ENCODE assay signal across 1 cellular context in the genomic region with DNA sequence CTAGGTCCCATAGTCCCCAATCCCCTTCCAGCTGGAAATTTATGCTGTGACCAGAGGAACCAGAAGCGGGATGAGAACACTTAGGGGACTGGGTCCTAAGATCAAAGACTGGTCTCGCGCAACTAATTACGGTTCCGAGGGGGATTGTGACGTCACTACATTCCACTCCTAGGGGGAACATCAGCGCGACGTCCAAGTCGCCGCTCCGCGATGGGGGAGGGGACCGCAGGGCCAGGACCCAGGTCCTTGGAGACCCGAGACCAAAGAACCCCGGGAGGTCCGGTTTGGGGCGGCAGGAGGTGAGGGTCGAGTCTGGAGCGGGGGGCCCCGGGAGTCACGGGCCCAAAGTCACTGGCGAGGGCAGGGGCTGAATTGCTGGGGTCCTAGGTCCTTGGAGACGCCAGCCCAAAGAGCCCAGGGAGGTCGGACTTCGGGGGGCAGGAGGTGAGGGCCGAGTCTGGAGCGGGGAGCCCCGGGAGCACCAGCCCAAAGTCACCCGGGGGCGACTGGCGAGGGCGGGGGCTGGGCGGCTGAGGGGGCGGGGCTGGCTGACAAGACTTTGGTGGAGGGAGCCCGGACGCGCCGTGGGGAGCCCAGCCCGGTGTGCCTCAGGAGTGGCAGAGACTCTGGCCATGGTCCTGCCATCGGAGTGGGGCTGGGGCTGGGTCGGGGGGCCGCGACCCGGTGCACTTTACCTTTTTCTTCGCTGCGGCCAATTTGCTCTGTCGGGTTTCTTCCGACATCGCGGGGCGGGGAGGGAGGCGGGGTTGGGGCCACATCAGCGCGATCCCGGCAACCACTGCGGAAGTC.
A peak's percentile ranks its signal among the peaks of the same experiment; 100 is the strongest.
TF ChIP-seq lines count a peak whose summit lies in the region.

A gene with protein sequence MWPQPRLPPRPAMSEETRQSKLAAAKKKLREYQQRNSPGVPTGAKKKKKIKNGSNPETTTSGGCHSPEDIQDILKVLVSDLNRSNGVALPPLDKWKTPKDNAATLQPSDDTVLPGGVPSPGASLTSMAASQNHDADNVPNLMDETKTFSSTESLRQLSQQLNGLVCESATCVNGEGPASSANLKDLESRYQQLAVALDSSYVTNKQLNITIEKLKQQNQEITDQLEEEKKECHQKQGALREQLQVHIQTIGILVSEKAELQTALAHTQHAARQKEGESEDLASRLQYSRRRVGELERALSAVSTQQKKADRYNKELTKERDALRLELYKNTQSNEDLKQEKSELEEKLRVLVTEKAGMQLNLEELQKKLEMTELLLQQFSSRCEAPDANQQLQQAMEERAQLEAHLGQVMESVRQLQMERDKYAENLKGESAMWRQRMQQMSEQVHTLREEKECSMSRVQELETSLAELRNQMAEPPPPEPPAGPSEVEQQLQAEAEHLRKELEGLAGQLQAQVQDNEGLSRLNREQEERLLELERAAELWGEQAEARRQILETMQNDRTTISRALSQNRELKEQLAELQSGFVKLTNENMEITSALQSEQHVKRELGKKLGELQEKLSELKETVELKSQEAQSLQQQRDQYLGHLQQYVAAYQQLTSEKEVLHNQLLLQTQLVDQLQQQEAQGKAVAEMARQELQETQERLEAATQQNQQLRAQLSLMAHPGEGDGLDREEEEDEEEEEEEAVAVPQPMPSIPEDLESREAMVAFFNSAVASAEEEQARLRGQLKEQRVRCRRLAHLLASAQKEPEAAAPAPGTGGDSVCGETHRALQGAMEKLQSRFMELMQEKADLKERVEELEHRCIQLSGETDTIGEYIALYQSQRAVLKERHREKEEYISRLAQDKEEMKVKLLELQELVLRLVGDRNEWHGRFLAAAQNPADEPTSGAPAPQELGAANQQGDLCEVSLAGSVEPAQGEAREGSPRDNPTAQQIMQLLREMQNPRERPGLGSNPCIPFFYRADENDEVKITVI (minus strand): TSS at position 810 of the 810 bp plus-strand sequence. CDS start 31 bp downstream, at position 779.

TF ChIP-seq in HEK293, 187 proteins besides CTCF, POLR2A, EP300 and RAD21 (continued from another document and continues in another):
- TF ChIP-seq, protein P1, sequence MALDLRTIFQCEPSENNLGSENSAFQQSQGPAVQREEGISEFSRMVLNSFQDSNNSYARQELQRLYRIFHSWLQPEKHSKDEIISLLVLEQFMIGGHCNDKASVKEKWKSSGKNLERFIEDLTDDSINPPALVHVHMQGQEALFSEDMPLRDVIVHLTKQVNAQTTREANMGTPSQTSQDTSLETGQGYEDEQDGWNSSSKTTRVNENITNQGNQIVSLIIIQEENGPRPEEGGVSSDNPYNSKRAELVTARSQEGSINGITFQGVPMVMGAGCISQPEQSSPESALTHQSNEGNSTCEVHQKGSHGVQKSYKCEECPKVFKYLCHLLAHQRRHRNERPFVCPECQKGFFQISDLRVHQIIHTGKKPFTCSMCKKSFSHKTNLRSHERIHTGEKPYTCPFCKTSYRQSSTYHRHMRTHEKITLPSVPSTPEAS (tag by site-specific recombination; IDR thresholded peaks at IDR 0.05) = no peak
- TF ChIP-seq ZNF23 (tag by site-specific recombination; IDR thresholded peaks at IDR 0.05; ENCODE audit: borderline replicate concordance) (no peak), ZNF529 (tag by site-specific recombination; IDR thresholded peaks at IDR 0.05; ENCODE audit: insufficient replicate concordance) (no peak), ZFP37 (tag by site-specific recombination; IDR thresholded peaks at IDR 0.05) (no peak), ZNF214 (tag by site-specific recombination; IDR thresholded peaks at IDR 0.05; ENCODE audit: borderline replicate concordance) (no peak), ZNF701 (tag by site-specific recombination; IDR thresholded peaks at IDR 0.05) (no peak), ZNF621 (tag by site-specific recombination; IDR thresholded peaks at IDR 0.05) (no peak), ZNF248 (tag by site-specific recombination; IDR thresholded peaks at IDR 0.05) (no peak), ZNF140 (tag by site-specific recombination; IDR thresholded peaks at IDR 0.05) (no peak), GLIS1 (tag by site-specific recombination; IDR thresholded peaks at IDR 0.05) (peak; percentile 73), KLF16 (tag by site-specific recombination; IDR thresholded peaks at IDR 0.05) (peak; percentile 41; the same call in 1 of the 2 replicates), ZSCAN30 (tag by site-specific recombination; IDR thresholded peaks at IDR 0.05) (no peak), ZNF623 (tag by site-specific recombination; IDR thresholded peaks at IDR 0.05) (no peak), ZNF76 (tag by site-specific recombination; IDR thresholded peaks at IDR 0.05; ENCODE audit: borderline replicate concordance, low read depth) (peak; percentile 8; the same call in 1 of the 2 replicates), YY1 (tag by site-specific recombination; IDR thresholded peaks at IDR 0.05) (no peak), ZIC2 (tag by site-specific recombination; IDR thresholded peaks at IDR 0.05) (peak; percentile 21; the same call in 1 of the 2 replicates), ZNF211 (tag by site-specific recombination; IDR thresholded peaks at IDR 0.05; ENCODE audit: low read depth) (no peak), ZEB2 (tag by site-specific recombination; IDR thresholded peaks at IDR 0.05) (0 out of 2 replicates have a peak, but pooled peaks have one; percentile 23), ZNF335 (tag by site-specific recombination; conservative IDR thresholded peaks at IDR 0.05) (peak; percentile 85), ZNF707 (tag by site-specific recombination; IDR thresholded peaks at IDR 0.05) (no peak), ZNF510 (tag by site-specific recombination; IDR thresholded peaks at IDR 0.05; ENCODE audit: insufficient replicate concordance) (no peak), ZBTB20 (tag by site-specific recombination; IDR thresholded peaks at IDR 0.05) (peak; percentile 77), ZNF121 (tag by site-specific recombination; IDR thresholded peaks at IDR 0.05) (no peak), ZNF433 (tag by site-specific recombination; IDR thresholded peaks at IDR 0.05; ENCODE audit: low read depth) (no peak), ZNF366 (tag by site-specific recombination; conservative IDR thresholded peaks at IDR 0.05) (no peak), FEZF1 (tag by site-specific recombination; IDR thresholded peaks at IDR 0.05) (no peak), ZNF292 (tag by site-specific recombination; IDR thresholded peaks at IDR 0.05; ENCODE audit: borderline replicate concordance, low read depth) (no peak), SP3 (tag by site-specific recombination; IDR thresholded peaks at IDR 0.05) (no peak), OVOL3 (tag by site-specific recombination; IDR thresholded peaks at IDR 0.05) (no peak), SCRT1 (tag by site-specific recombination; IDR thresholded peaks at IDR 0.05; ENCODE audit: borderline replicate concordance) (no peak), KLF1 (tag by site-specific recombination; IDR thresholded peaks at IDR 0.05) (no peak), ZNF792 (tag by site-specific recombination; IDR thresholded peaks at IDR 0.05) (no peak), ZNF223 (tag by site-specific recombination; IDR thresholded peaks at IDR 0.05) (no peak), ZNF174 (tag by site-specific recombination; IDR thresholded peaks at IDR 0.05) (no peak)
- TF ChIP-seq, protein P2, sequence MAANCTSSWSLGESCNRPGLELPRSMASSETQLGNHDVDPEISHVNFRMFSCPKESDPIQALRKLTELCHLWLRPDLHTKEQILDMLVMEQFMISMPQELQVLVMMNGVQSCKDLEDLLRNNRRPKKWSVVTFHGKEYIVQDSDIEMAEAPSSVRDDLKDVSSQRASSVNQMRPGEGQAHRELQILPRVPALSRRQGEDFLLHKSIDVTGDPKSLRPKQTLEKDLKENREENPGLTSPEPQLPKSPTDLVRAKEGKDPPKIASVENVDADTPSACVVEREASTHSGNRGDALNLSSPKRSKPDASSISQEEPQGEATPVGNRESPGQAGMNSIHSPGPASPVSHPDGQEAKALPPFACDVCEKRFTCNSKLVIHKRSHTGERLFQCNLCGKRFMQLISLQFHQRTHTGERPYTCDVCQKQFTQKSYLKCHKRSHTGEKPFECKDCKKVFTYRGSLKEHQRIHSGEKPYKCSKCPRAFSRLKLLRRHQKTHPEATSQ (tag by site-specific recombination; IDR thresholded peaks at IDR 0.05) = no peak
- TF ChIP-seq, protein P3, sequence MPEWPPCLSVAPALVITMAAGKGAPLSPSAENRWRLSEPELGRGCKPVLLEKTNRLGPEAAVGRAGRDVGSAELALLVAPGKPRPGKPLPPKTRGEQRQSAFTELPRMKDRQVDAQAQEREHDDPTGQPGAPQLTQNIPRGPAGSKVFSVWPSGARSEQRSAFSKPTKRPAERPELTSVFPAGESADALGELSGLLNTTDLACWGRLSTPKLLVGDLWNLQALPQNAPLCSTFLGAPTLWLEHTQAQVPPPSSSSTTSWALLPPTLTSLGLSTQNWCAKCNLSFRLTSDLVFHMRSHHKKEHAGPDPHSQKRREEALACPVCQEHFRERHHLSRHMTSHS (tag by site-specific recombination; IDR thresholded peaks at IDR 0.05) = no peak
- TF ChIP-seq, protein P4, sequence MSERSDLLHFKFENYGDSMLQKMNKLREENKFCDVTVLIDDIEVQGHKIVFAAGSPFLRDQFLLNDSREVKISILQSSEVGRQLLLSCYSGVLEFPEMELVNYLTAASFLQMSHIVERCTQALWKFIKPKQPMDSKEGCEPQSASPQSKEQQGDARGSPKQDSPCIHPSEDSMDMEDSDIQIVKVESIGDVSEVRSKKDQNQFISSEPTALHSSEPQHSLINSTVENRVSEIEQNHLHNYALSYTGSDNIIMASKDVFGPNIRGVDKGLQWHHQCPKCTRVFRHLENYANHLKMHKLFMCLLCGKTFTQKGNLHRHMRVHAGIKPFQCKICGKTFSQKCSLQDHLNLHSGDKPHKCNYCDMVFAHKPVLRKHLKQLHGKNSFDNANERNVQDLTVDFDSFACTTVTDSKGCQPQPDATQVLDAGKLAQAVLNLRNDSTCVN (tag by site-specific recombination; optimal IDR thresholded peaks at IDR 0.05) = peak; percentile 53
- TF ChIP-seq, protein P5, sequence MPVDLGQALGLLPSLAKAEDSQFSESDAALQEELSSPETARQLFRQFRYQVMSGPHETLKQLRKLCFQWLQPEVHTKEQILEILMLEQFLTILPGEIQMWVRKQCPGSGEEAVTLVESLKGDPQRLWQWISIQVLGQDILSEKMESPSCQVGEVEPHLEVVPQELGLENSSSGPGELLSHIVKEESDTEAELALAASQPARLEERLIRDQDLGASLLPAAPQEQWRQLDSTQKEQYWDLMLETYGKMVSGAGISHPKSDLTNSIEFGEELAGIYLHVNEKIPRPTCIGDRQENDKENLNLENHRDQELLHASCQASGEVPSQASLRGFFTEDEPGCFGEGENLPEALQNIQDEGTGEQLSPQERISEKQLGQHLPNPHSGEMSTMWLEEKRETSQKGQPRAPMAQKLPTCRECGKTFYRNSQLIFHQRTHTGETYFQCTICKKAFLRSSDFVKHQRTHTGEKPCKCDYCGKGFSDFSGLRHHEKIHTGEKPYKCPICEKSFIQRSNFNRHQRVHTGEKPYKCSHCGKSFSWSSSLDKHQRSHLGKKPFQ (tag by site-specific recombination; IDR thresholded peaks at IDR 0.05) = no peak
- TF ChIP-seq, protein P6, sequence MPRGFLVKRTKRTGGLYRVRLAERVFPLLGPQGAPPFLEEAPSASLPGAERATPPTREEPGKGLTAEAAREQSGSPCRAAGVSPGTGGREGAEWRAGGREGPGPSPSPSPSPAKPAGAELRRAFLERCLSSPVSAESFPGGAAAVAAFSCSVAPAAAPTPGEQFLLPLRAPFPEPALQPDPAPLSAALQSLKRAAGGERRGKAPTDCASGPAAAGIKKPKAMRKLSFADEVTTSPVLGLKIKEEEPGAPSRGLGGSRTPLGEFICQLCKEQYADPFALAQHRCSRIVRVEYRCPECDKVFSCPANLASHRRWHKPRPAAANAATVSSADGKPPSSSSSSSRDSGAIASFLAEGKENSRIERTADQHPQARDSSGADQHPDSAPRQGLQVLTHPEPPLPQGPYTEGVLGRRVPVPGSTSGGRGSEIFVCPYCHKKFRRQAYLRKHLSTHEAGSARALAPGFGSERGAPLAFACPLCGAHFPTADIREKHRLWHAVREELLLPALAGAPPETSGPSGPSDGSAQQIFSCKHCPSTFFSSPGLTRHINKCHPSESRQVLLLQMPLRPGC (tag by site-specific recombination; IDR thresholded peaks at IDR 0.05) = no peak
- TF ChIP-seq, protein P7, sequence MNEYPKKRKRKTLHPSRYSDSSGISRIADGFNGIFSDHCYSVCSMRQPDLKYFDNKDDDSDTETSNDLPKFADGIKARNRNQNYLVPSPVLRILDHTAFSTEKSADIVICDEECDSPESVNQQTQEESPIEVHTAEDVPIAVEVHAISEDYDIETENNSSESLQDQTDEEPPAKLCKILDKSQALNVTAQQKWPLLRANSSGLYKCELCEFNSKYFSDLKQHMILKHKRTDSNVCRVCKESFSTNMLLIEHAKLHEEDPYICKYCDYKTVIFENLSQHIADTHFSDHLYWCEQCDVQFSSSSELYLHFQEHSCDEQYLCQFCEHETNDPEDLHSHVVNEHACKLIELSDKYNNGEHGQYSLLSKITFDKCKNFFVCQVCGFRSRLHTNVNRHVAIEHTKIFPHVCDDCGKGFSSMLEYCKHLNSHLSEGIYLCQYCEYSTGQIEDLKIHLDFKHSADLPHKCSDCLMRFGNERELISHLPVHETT (tag by site-specific recombination; IDR thresholded peaks at IDR 0.05) = no peak
- TF ChIP-seq, protein P8, sequence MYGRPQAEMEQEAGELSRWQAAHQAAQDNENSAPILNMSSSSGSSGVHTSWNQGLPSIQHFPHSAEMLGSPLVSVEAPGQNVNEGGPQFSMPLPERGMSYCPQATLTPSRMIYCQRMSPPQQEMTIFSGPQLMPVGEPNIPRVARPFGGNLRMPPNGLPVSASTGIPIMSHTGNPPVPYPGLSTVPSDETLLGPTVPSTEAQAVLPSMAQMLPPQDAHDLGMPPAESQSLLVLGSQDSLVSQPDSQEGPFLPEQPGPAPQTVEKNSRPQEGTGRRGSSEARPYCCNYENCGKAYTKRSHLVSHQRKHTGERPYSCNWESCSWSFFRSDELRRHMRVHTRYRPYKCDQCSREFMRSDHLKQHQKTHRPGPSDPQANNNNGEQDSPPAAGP (tag by site-specific recombination; IDR thresholded peaks at IDR 0.05) = no peak
- TF ChIP-seq, protein P9, sequence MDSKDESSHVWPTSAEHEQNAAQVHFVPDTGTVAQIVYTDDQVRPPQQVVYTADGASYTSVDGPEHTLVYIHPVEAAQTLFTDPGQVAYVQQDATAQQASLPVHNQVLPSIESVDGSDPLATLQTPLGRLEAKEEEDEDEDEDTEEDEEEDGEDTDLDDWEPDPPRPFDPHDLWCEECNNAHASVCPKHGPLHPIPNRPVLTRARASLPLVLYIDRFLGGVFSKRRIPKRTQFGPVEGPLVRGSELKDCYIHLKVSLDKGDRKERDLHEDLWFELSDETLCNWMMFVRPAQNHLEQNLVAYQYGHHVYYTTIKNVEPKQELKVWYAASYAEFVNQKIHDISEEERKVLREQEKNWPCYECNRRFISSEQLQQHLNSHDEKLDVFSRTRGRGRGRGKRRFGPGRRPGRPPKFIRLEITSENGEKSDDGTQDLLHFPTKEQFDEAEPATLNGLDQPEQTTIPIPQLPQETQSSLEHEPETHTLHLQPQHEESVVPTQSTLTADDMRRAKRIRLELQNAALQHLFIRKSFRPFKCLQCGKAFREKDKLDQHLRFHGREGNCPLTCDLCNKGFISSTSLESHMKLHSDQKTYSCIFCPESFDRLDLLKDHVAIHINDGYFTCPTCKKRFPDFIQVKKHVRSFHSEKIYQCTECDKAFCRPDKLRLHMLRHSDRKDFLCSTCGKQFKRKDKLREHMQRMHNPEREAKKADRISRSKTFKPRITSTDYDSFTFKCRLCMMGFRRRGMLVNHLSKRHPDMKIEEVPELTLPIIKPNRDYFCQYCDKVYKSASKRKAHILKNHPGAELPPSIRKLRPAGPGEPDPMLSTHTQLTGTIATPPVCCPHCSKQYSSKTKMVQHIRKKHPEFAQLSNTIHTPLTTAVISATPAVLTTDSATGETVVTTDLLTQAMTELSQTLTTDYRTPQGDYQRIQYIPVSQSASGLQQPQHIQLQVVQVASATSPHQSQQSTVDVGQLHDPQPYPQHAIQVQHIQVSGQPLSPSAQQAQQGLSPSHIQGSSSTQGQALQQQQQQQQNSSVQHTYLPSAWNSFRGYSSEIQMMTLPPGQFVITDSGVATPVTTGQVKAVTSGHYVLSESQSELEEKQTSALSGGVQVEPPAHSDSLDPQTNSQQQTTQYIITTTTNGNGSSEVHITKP (tag by site-specific recombination; IDR thresholded peaks at IDR 0.05) = peak; percentile 62
